ENCODE assay signal across 22 cellular contexts in genomic region chr12:109173443-109174240, GRCh38. TPM values are rescaled to one million over a fixed set of nuclear protein-coding genes. Genes with fewer than 3 reads are reported as not detected.
A peak's percentile ranks its signal among the peaks of the same experiment; 100 is the strongest.
DNase-seq lines count a peak whose midpoint lies in the region; ATAC-seq, FAIRE-seq and TF ChIP-seq lines count a peak whose summit lies in the region.
"Had no signal": no experiment of that assay in that cellular context is flagged by ENCODE, and none has a peak within 500 bp of the region (broad histone marks: within the 10 kb centered on the region; RNA-seq: fewer than 3 reads in every experiment).

No MANE protein-coding gene starts in this region.

- 76% methylated on average over 17 of the region's 17 CpGs for WGBS in GM12878 (ENCODE audit: insufficient coverage, insufficient replicate concordance, low lambda C conversion rate, missing lambda C conversion rate)
- WGBS in HepG2 (ENCODE audit: low lambda C conversion rate), result 94% methylated on average over 17 of the region's 17 CpGs
- WGBS in sigmoid colon, 2 donors, result 96% methylated on average over 17 of the region's 17 CpGs
- WGBS in neuronal stem cell (ENCODE audit: extremely low coverage in 2 of 2, insufficient read length in 2 of 2, insufficient replicate concordance in 1 of 2), 2 donors, result no CpG with 5 or more reads among the region's 17 CpGs

- H2AFZ ChIP-seq in GM12878 (ENCODE audit: control insufficient read depth, low read depth, low read length) (no peak overlapping the region), HepG2 (ENCODE audit: low read length) (no peak overlapping the region), neuronal stem cell (ENCODE audit: low read length) (no peak overlapping the region)
- H2AFZ ChIP-seq: GM23248 had no signal

- ATAC-seq in Panc1 (no peak), GM12878 (no peak), HepG2 (no peak)

- no peak overlapping the region for H2BK15ac ChIP-seq in neuronal stem cell (ENCODE audit: low read length)

- FAIRE-seq in GM12878 (lab: Jason Lieb, UNC) (no peak), HepG2 (lab: Jason Lieb, UNC) (no peak)
- FAIRE-seq: A204.1, G401.6, GM12892, GM18507 had no signal

- H3K4me3 ChIP-seq in Panc1 (ENCODE audit: low read depth in 2 of 2, low read length in 2 of 2) (no peak overlapping the region), GM12878 (no peak overlapping the region), HepG2 (replicated peaks in 1 of 3; ENCODE audit: insufficient read depth in 1 of 3, low read depth in 2 of 3, low read length in 3 of 3) (no peak overlapping the region), sigmoid colon (no peak overlapping the region), neuronal stem cell (ENCODE audit: low read length in 2 of 2) (peak overlapping the region in 1 of 2 donors; percentile 6)
- H3K4me3 ChIP-seq: GM23248, HAP-1 had no signal

- no peak overlapping the region for H2BK12ac ChIP-seq in neuronal stem cell (ENCODE audit: low read length)

- TF ChIP-seq RAD21 in GM12878 (IDR thresholded peaks at IDR 0.05; ENCODE audit: insufficient read depth, low read depth, low read length), result no peak
- TF ChIP-seq RAD21 in HepG2 (CRISPR knock-in tag; IDR thresholded peaks at IDR 0.05), result no peak

- no peak overlapping the region for H3K23ac ChIP-seq in neuronal stem cell (ENCODE audit: low read depth, low read length, poor library complexity)

- no peaks in the 10 kb centered on the region for H3K9me3 ChIP-seq in Panc1 (ENCODE audit: control insufficient read depth, insufficient read depth, low read depth, low read length)
- H3K9me3 ChIP-seq in GM12878 (replicated peaks; ENCODE audit: control insufficient read depth, insufficient read depth, low read length), result no peaks in the 10 kb centered on the region
- H3K9me3 ChIP-seq in HepG2 (ENCODE audit: low read length), result no peaks in the 10 kb centered on the region
- no peaks in the 10 kb centered on the region for H3K9me3 ChIP-seq in sigmoid colon
- H3K9me3 ChIP-seq in neuronal stem cell (replicated peaks in 1 of 2; ENCODE audit: control insufficient read depth in 2 of 2, insufficient read depth in 1 of 2, low read depth in 1 of 2, low read length in 2 of 2), result peaks cover 5 to 15% of the 10 kb centered on the region in 2 donors
- H3K9me3 ChIP-seq: HAP-1 had no signal

- no TSS peak for BruUV-seq in Panc1 (replicated peaks; lab: Mats Ljungman, UMichigan)
- BruUV-seq in GM12878 (replicated peaks; lab: Mats Ljungman, UMichigan), result no TSS peak
- no TSS peak for BruUV-seq in HepG2 (replicated peaks; lab: Mats Ljungman, UMichigan)

- no peak overlapping the region for H4K8ac ChIP-seq in neuronal stem cell (ENCODE audit: low read depth, low read length)

- no peaks in the 10 kb centered on the region for H3K79me1 ChIP-seq in neuronal stem cell (ENCODE audit: low read depth, low read length)

- TF ChIP-seq EP300 in GM12878 (IDR thresholded peaks at IDR 0.05; ENCODE audit: borderline replicate concordance in 1 of 2, control insufficient read depth in 1 of 2, low read depth in 2 of 2, low read length in 2 of 2) (no peak), HepG2 (IDR thresholded peaks at IDR 0.05; ENCODE audit: low read depth in 2 of 2, low read length in 2 of 2) (no peak), HepG2 (CRISPR knock-in tag; IDR thresholded peaks at IDR 0.05; ENCODE audit: borderline replicate concordance) (no peak), sigmoid colon (IDR thresholded peaks at IDR 0.05) (no peak)

- H3K4me2 ChIP-seq in GM12878 (ENCODE audit: control insufficient read depth, insufficient read depth) (no peak overlapping the region), HepG2 (ENCODE audit: low read depth, low read length) (no peak overlapping the region), neuronal stem cell (ENCODE audit: insufficient read depth, low read length, poor library complexity, severe bottlenecking) (no peak overlapping the region)

- H3K36me3 ChIP-seq in Panc1 (ENCODE audit: control insufficient read depth, insufficient read depth, low read length) (no peaks in the 10 kb centered on the region), GM12878 (ENCODE audit: control insufficient read depth in 2 of 2, insufficient read depth in 2 of 2, low read length in 1 of 2) (no peaks in the 10 kb centered on the region), HepG2 (replicated peaks in 1 of 2; ENCODE audit: control insufficient read depth in 1 of 2, insufficient read depth in 2 of 2, low read length in 2 of 2) (peaks cover 2 to 18% of the 10 kb centered on the region in 2 experiments; a peak in 3 of 5 replicates), sigmoid colon (peaks cover 31 to 88% (median 64%) of the 10 kb centered on the region in 4 donors), neuronal stem cell (replicated peaks in 1 of 2; ENCODE audit: control insufficient read depth in 2 of 2, insufficient read depth in 2 of 2, low read length in 2 of 2) (peaks cover 2 to 24% of the 10 kb centered on the region in 2 donors)
- H3K36me3 ChIP-seq: BE2C had no signal

- in situ Hi-C loops in Panc1 (cut with HindIII; ENCODE audit: low pct_unique_long_range_greater_than_20kb, low sequenced_read_pairs), result no loop called here
- in situ Hi-C loops in GM12878 (cut with MboI), result no loop called here
- in situ Hi-C loops in HepG2 (cut with HindIII; ENCODE audit: extremely low pct_ligation_motif_present, low pct_unique_long_range_greater_than_20kb), result no loop called here

- H4K91ac ChIP-seq in neuronal stem cell (ENCODE audit: low read depth, low read length, poor library complexity), result no peak overlapping the region

- H3K4me1 ChIP-seq in Panc1 (ENCODE audit: control insufficient read depth, insufficient read depth, low read length), result no peaks in the 10 kb centered on the region
- H3K4me1 ChIP-seq in GM12878 (ENCODE audit: control insufficient read depth, insufficient read depth, low read length), result no peaks in the 10 kb centered on the region
- H3K4me1 ChIP-seq in HepG2 (ENCODE audit: insufficient read depth, low read length), result no peaks in the 10 kb centered on the region
- peaks cover 0 to 21% (median 20%) of the 10 kb centered on the region in 4 donors for H3K4me1 ChIP-seq in sigmoid colon
- peaks cover 0 to 1% of the 10 kb centered on the region in 2 donors for H3K4me1 ChIP-seq in neuronal stem cell (ENCODE audit: control insufficient read depth in 2 of 2, insufficient read depth in 1 of 2, low read depth in 1 of 2, low read length in 2 of 2)
- H3K4me1 ChIP-seq: BE2C, HAP-1 had no signal

- TF ChIP-seq POLR2A in GM12878 (IDR thresholded peaks at IDR 0.05; ENCODE audit: low read depth, low read length), result no peak
- no peak for TF ChIP-seq POLR2A in HepG2 (IDR thresholded peaks at IDR 0.05; ENCODE audit: insufficient read depth in 1 of 2, low read depth in 2 of 2, low read length in 2 of 2)
- no peak for TF ChIP-seq POLR2A in sigmoid colon (IDR thresholded peaks at IDR 0.05)

- H4K20me1 ChIP-seq in GM12878 (ENCODE audit: control insufficient read depth, insufficient read depth) (no peaks in the 10 kb centered on the region), HepG2 (ENCODE audit: insufficient read depth, low read length) (no peaks in the 10 kb centered on the region)

- no peak overlapping the region for H3K18ac ChIP-seq in neuronal stem cell (ENCODE audit: low read length)

- H2BK120ac ChIP-seq in neuronal stem cell (ENCODE audit: low read depth, low read length), result no peak overlapping the region

- H3K27me3 ChIP-seq in Panc1 (ENCODE audit: control insufficient read depth, insufficient read depth, low read length) (no peaks in the 10 kb centered on the region), GM12878 (replicated peaks in 1 of 2; ENCODE audit: control insufficient read depth in 2 of 2, insufficient read depth in 2 of 2, low read length in 1 of 2) (no peaks in the 10 kb centered on the region), HepG2 (ENCODE audit: control insufficient read depth in 1 of 2, insufficient read depth in 2 of 2, low read length in 2 of 2) (no peaks in the 10 kb centered on the region), sigmoid colon (no peaks in the 10 kb centered on the region), neuronal stem cell (ENCODE audit: control insufficient read depth in 3 of 3, insufficient read depth in 3 of 3, low read depth in 1 of 3, low read length in 3 of 3) (no peaks in the 10 kb centered on the region)
- H3K27me3 ChIP-seq: BE2C had no signal

- H3K9ac ChIP-seq in GM12878 (ENCODE audit: control insufficient read depth, insufficient read depth, low read length) (no peak overlapping the region), HepG2 (ENCODE audit: insufficient read depth, low read depth, low read length) (no peak overlapping the region), neuronal stem cell (ENCODE audit: low read depth, low read length, poor library complexity) (no peak overlapping the region)
- H3K9ac ChIP-seq: GM23248 had no signal

- H3K4ac ChIP-seq in neuronal stem cell (ENCODE audit: low read length), result no peak overlapping the region

- POLR2A ChIA-PET in Panc1 (lab: Charles Lee), result no interaction called here
- POLR2A ChIA-PET in GM12878 (lab: Charles Lee), result interaction anchor here (0.6 kb wide), 1 partner anchor 14 kb away, joined by 3 read pairs; no protein-coding TSS in a partner anchor
- POLR2A ChIA-PET in HepG2 (lab: Yijun Ruan, JAX), result no interaction called here

- no peak overlapping the region for H3K14ac ChIP-seq in neuronal stem cell (ENCODE audit: low read length)

- intact Hi-C loops in Panc1 (cut with micrococcal nuclease; ENCODE audit: unreplicated experiment), result no loop called here
- intact Hi-C loops in GM12878 (cut with micrococcal nuclease; ENCODE audit: unreplicated experiment), result no loop called here
- intact Hi-C loops in HepG2 (cut with micrococcal nuclease; ENCODE audit: unreplicated experiment), result no loop called here
- intact Hi-C loops in sigmoid colon (cut with DNase I), result no loop called here

- H2BK5ac ChIP-seq in neuronal stem cell (ENCODE audit: low read length), result no peak overlapping the region

- RAD21 ChIA-PET in GM12878 (lab: Charles Lee; ENCODE audit: unreplicated experiment), result no interaction called here

- no peak overlapping the region for H2AK5ac ChIP-seq in neuronal stem cell (ENCODE audit: low read depth, low read length)

- SMC1A ChIA-PET in GM12878 (lab: Charles Lee; ENCODE audit: uncharacterized antibody, unreplicated experiment), result no interaction called here

- H3K79me2 ChIP-seq in GM12878 (ENCODE audit: control insufficient read depth, insufficient read depth, low read length) (no peaks in the 10 kb centered on the region), HepG2 (ENCODE audit: insufficient read depth, low read length) (no peaks in the 10 kb centered on the region)

- CTCF ChIA-PET in Panc1 (lab: Charles Lee), result interaction anchor here (0.6 kb wide), 1 partner anchor 593 kb away, joined by 4 read pairs; no protein-coding TSS in a partner anchor
- CTCF ChIA-PET in GM12878 (lab: Yijun Ruan, JAX), result no interaction called here
- CTCF ChIA-PET in HepG2 (lab: Yijun Ruan, JAX; ENCODE audit: low intra/inter-chr PET ratio, low total read pairs), result no interaction called here

- no peak for TF ChIP-seq CTCF in Panc1 (IDR thresholded peaks at IDR 0.05)
- TF ChIP-seq CTCF in GM12878 (IDR thresholded peaks at IDR 0.05 in 2 of 3, conservative IDR thresholded peaks at IDR 0.05 in 1 of 3; ENCODE audit: control insufficient read depth in 2 of 3, extremely low read depth in 1 of 3, insufficient read depth in 1 of 3, low read depth in 3 of 3, low read length in 3 of 3), result no peak
- no peak for TF ChIP-seq CTCF in HepG2 (CRISPR knock-in tag; IDR thresholded peaks at IDR 0.05)
- TF ChIP-seq CTCF in sigmoid colon (IDR thresholded peaks at IDR 0.05), result no peak

- DNase-seq in Panc1 (ENCODE audit: low read depth, low spot score) (no peak), GM12878 (ENCODE audit: low read depth, low spot score) (no peak), HepG2 (ENCODE audit: low spot score) (no peak), sigmoid colon (peak; percentile 50), neuronal stem cell (ENCODE audit: low spot score) (no peak), NCI-H128 (lab: John Stamatoyannopoulos, UW; ENCODE audit: unreplicated experiment) (no peak), HCEC 1CT (no peak)
- DNase-seq: ACHN; BE2C; C1 segment of cervical spinal cord; CD4-positive, CD25-positive, alpha-beta regulatory T cell; CD8-positive, alpha-beta memory T cell; COR-L47; DMS 273 treated with DMSO at 0.1 percent for 48 hours; DMS53; DND-41; GM23248 had no signal

- H3K27ac ChIP-seq in Panc1 (ENCODE audit: low read length), result peak overlapping the region; percentile 48; the same call in 1 of the 2 replicates
- H3K27ac ChIP-seq in GM12878 (ENCODE audit: control insufficient read depth, insufficient read depth), result no peak overlapping the region
- no peak overlapping the region for H3K27ac ChIP-seq in HepG2 (ENCODE audit: extremely low read length, insufficient read depth, low read length)
- H3K27ac ChIP-seq in sigmoid colon, result peak overlapping the region in 1 of 4 donors; percentile 0
- H3K27ac ChIP-seq in neuronal stem cell (replicated peaks; ENCODE audit: low read length), result no peak overlapping the region
- H3K27ac ChIP-seq: GM23248 had no signal

RNA-seq across cellular contexts. Expression of gene ACACB, which starts 57.3 kb away (rescaled TPM):
- total RNA-seq in Panc1 (2021; ENCODE audit: unreplicated experiment) (12.3 TPM), GM12878 (2014; rRNA removed) (0.17 and 0.38 TPM in 2 replicates), GM12878 (2014; rRNA removed; fragmentation: Illumina TruSeq; extraction: Trizol) (0.14 and 0.36 TPM in 2 replicates), GM12878 (2021) (0.88 and 1.4 TPM in 2 replicates), HepG2 (2016; rRNA removed; fragmentation: Illumina TruSeq; extraction: Trizol) (6.0 and 8.6 TPM in 2 replicates), sigmoid colon (100 to 1,000 TPM; 116 to 295 (median 161) TPM)
- polyA plus RNA-seq in Panc1 (2012; ENCODE audit: insufficient read length), result 8.7 TPM
- total RNA-seq in GM12878 (2013; cell fraction: nucleolus; rRNA removed), result 1.7 and 3.6 TPM in 2 replicates
- polyA plus RNA-seq in GM12878 (2011; ENCODE audit: low read depth), result 0.62 TPM
- polyA plus RNA-seq in GM12878 (2011; rRNA removed) (0.19 and 0.35 TPM in 2 replicates), GM12878 (2014; fragmentation: Illumina TruSeq; extraction: Trizol) (0.06 and 0.41 TPM in 2 replicates), GM12878 (2014; fragmentation: Nextera tagmentation; extraction: Ambion mirVana) (under 1 TPM in 1 of 2 experiments, not detected in 1; 0.05 TPM), GM12878 (2014; rRNA removed) (0.55 and 1.9 TPM in 2 replicates), GM12878 (2016; fragmentation: Nextera tagmentation; extraction: Ambion mirVana) (under 1 TPM in 1 of 2 experiments, not detected in 1; 0.52 TPM), HepG2 (2011; rRNA removed) (6.2 and 6.4 TPM in 2 replicates), sigmoid colon (10 to 100 TPM in 1 of 3 donors, 1 to 10 TPM in 2; 5.3 to 36.0 (median 5.4) TPM)
- polyA plus RNA-seq in GM12878 (2011; cell fraction: cytosol; rRNA removed), result 0.39 and 0.48 TPM in 2 replicates
- 0.60 and 1.1 TPM in 2 replicates for polyA plus RNA-seq in GM12878 (2011; cell fraction: nucleus; rRNA removed)
- polyA plus RNA-seq in GM12878 (2012), result 1.2 and 1.5 TPM in 2 replicates
- polyA minus RNA-seq in GM12878 (2011; rRNA and poly(A)+ RNA removed), result 0.29 and 1.4 TPM in 2 replicates
- polyA minus RNA-seq in GM12878 (2011; cell fraction: cytosol; rRNA and poly(A)+ RNA removed), result 0.53 TPM in 1 of 2 replicates, not detected in the other
- 0.24 and 2.3 TPM in 2 replicates for polyA minus RNA-seq in GM12878 (2011; cell fraction: nucleus; rRNA and poly(A)+ RNA removed)
- 3.7 and 5.2 TPM in 2 replicates for total RNA-seq in HepG2 (2016; cell fraction: cytosol; rRNA removed; fragmentation: Illumina TruSeq; extraction: Trizol; ENCODE audit: low read depth)
- 4.7 and 10.3 TPM in 2 replicates for total RNA-seq in HepG2 (2016; cell fraction: insoluble cytoplasmic fraction; rRNA removed; fragmentation: Illumina TruSeq; extraction: Trizol)
- 4.2 and 5.9 TPM in 2 replicates for total RNA-seq in HepG2 (2016; cell fraction: membrane; rRNA removed; fragmentation: Illumina TruSeq; extraction: Trizol)
- total RNA-seq in HepG2 (2016; cell fraction: nucleus; rRNA removed; fragmentation: Illumina TruSeq; extraction: Trizol), result 14.3 and 17.9 TPM in 2 replicates
- polyA plus RNA-seq in HepG2 (2011; cell fraction: cytosol; rRNA removed), result 3.4 and 4.6 TPM in 2 replicates
- 18.8 and 19.2 TPM in 2 replicates for polyA plus RNA-seq in HepG2 (2011; cell fraction: nucleus; rRNA removed)
- polyA plus RNA-seq in HepG2 (2012), result 4.3 and 4.9 TPM in 2 replicates
- 0.51 TPM in 2 replicates for polyA plus RNA-seq in HepG2 (2016; cell fraction: cytosol; fragmentation: Illumina TruSeq; extraction: Trizol; ENCODE audit: low read depth)
- polyA plus RNA-seq in HepG2 (2016; cell fraction: insoluble cytoplasmic fraction; fragmentation: Illumina TruSeq; extraction: Trizol; ENCODE audit: low read depth), result 3.6 and 4.3 TPM in 2 replicates
- 1.0 and 1.2 TPM in 2 replicates for polyA plus RNA-seq in HepG2 (2016; cell fraction: membrane; fragmentation: Illumina TruSeq; extraction: Trizol; ENCODE audit: low read depth)
- polyA plus RNA-seq in HepG2 (2016; cell fraction: nucleus; fragmentation: Illumina TruSeq; extraction: Trizol; ENCODE audit: insufficient read depth, low read depth), result 18.5 and 20.2 TPM in 2 replicates
- 24.1 and 29.2 TPM in 2 replicates for polyA minus RNA-seq in HepG2 (2011; rRNA and poly(A)+ RNA removed; ENCODE audit: low replicate concordance)
- polyA minus RNA-seq in HepG2 (2011; cell fraction: cytosol; rRNA and poly(A)+ RNA removed), result 5.0 and 5.1 TPM in 2 replicates
- 23.6 and 44.9 TPM in 2 replicates for polyA minus RNA-seq in HepG2 (2011; cell fraction: nucleus; rRNA and poly(A)+ RNA removed)
- polyA plus RNA-seq in neuronal stem cell (2013, experiment 1 of 2), result 3.8 TPM
- polyA plus RNA-seq in neuronal stem cell (2013, experiment 2 of 2), result 4.0 TPM
